Comparison of ENCODE assay signal across 15 cellular contexts in genomic region chr7:142477079-142477651, GRCh38.
DNase-seq lines count a peak whose midpoint lies in the region; ATAC-seq, FAIRE-seq and TF ChIP-seq lines count a peak whose summit lies in the region.
"Had no signal": no experiment of that assay in that cellular context is flagged by ENCODE, and none has a peak within 500 bp of the region (broad histone marks: within the 10 kb centered on the region; RNA-seq: fewer than 3 reads in every experiment).

No MANE protein-coding gene starts in this region.

- H3K36me3 Mint-ChIP-seq in CD8-positive, alpha-beta memory T cell: peaks cover 0 to 1% (median 0%) of the 10 kb centered on the region in 3 donors
- no peaks in the 10 kb centered on the region for H3K36me3 Mint-ChIP-seq in T-helper 2 cell treated with Interferon-gamma antibody and Interleukin-4, amounts not matched to agents 5 μg/mL and 100 μg/mL, for 36 hours (ENCODE audit: low read depth)

- peak overlapping the region; percentile 48 for H2AFZ ChIP-seq in ACC112 (ENCODE audit: low read length, unreplicated experiment)

- no peaks in the 10 kb centered on the region for H3K36me3 ChIP-seq in ACC112 (ENCODE audit: insufficient read depth, low read length)
- H3K36me3 ChIP-seq in CD8-positive, alpha-beta memory T cell (ENCODE audit: insufficient read depth, low read length): no peaks in the 10 kb centered on the region

- DNase-seq in CD8-positive, alpha-beta memory T cell: no peak
- no peak for DNase-seq in T-helper 2 cell treated with Interferon-gamma antibody and Interleukin-4, amounts not matched to agents 5 μg/mL and 100 μg/mL, for 36 hours (ENCODE audit: low spot score)
- DNase-seq in fibroblast of gingiva (ENCODE audit: low read depth) (peak; percentile 84), HTR-8/SVneo (ENCODE audit: insufficient read length, low spot score) (no peak), RCC 7860 (ENCODE audit: low spot score) (no peak), GM13976 (ENCODE audit: low spot score) (no peak)
- DNase-seq: COR-L47; NCI-H1105 treated with DMSO at 0.1 percent for 48 hours; NCI-H526; occipital lobe; stimulated activated CD4-positive, alpha-beta T cell treated with anti-CD3 and anti-CD28 coated beads, Interleukin-15, amount 100 ng/mL, for 24 hours had no signal

- in situ Hi-C loops in GM13976 (cut with MboI; ENCODE audit: low sequenced_read_pairs, unreplicated experiment): no loop called here

- peak overlapping the region; percentile 60 for H3K27ac ChIP-seq in ACC112 (ENCODE audit: low read depth, low read length)
- H3K27ac ChIP-seq in CD8-positive, alpha-beta memory T cell (ENCODE audit: low read depth, low read length): no peak overlapping the region
- H3K27ac ChIP-seq: VCaP had no signal

- peaks cover 0 to 1% of the 10 kb centered on the region in 2 donors for H3K27me3 Mint-ChIP-seq in CD8-positive, alpha-beta memory T cell
- no peaks in the 10 kb centered on the region for H3K27me3 Mint-ChIP-seq in T-helper 2 cell treated with Interferon-gamma antibody and Interleukin-4, amounts not matched to agents 5 μg/mL and 100 μg/mL, for 36 hours (ENCODE audit: low read depth)

- H3K4me1 Mint-ChIP-seq in CD8-positive, alpha-beta memory T cell: peaks cover 49 to 72% (median 58%) of the 10 kb centered on the region in 3 donors
- H3K4me1 Mint-ChIP-seq in T-helper 2 cell treated with Interferon-gamma antibody and Interleukin-4, amounts not matched to agents 5 μg/mL and 100 μg/mL, for 36 hours (ENCODE audit: low read depth): peaks cover 30% of the 10 kb centered on the region

- H3K79me2 ChIP-seq in ACC112 (ENCODE audit: control insufficient read depth, insufficient read depth, low read length, unreplicated experiment): no peaks in the 10 kb centered on the region

- FAIRE-seq in HTR-8/SVneo (lab: Jason Lieb, UNC) (no peak), RCC 7860 (lab: Jason Lieb, UNC) (no peak)

- H3K9me3 Mint-ChIP-seq in CD8-positive, alpha-beta memory T cell: no peaks in the 10 kb centered on the region
- no peaks in the 10 kb centered on the region for H3K9me3 Mint-ChIP-seq in T-helper 2 cell treated with Interferon-gamma antibody and Interleukin-4, amounts not matched to agents 5 μg/mL and 100 μg/mL, for 36 hours

- H3K4me3 Mint-ChIP-seq in CD8-positive, alpha-beta memory T cell: peak overlapping the region in 6 of 7 donors; percentile 20 to 78 (median 60)
- peak overlapping the region; percentile 76 for H3K4me3 Mint-ChIP-seq in T-helper 2 cell treated with Interferon-gamma antibody and Interleukin-4, amounts not matched to agents 5 μg/mL and 100 μg/mL, for 36 hours

- H3K27me3 ChIP-seq in ACC112 (ENCODE audit: insufficient read depth, low read length): no peaks in the 10 kb centered on the region
- H3K27me3 ChIP-seq in CD8-positive, alpha-beta memory T cell (ENCODE audit: insufficient read depth, low read length, poor library complexity, severe bottlenecking): no peaks in the 10 kb centered on the region

- CTCF ChIA-PET in CD8-positive, alpha-beta memory T cell (lab: Charles Lee): interaction anchor here (4.7 kb wide), 1 partner anchor 15 kb away, joined by 55 read pairs; no protein-coding TSS in a partner anchor

- peak overlapping the region; percentile 8 to 84 (median 78) for H3K27ac Mint-ChIP-seq in CD8-positive, alpha-beta memory T cell
- H3K27ac Mint-ChIP-seq in T-helper 2 cell treated with Interferon-gamma antibody and Interleukin-4, amounts not matched to agents 5 μg/mL and 100 μg/mL, for 36 hours: peak overlapping the region; percentile 74

- H3K4me1 ChIP-seq in ACC112 (ENCODE audit: control insufficient read depth, insufficient read depth, low read length, unreplicated experiment): peaks cover 28% of the 10 kb centered on the region
- peaks cover 64% of the 10 kb centered on the region for H3K4me1 ChIP-seq in CD8-positive, alpha-beta memory T cell (ENCODE audit: insufficient read depth, low read length)

- peak overlapping the region; percentile 61 for H3K4me3 ChIP-seq in ACC112 (ENCODE audit: low read depth, low read length)
- H3K4me3 ChIP-seq in CD8-positive, alpha-beta memory T cell (ENCODE audit: low read length): peak overlapping the region; percentile 47

- no peak for TF ChIP-seq CTCF in GM13976 (IDR thresholded peaks at IDR 0.05; ENCODE audit: borderline replicate concordance, control extremely low read depth, extremely low read depth, insufficient read depth, missing control alignments)

- ATAC-seq in activated CD4-positive, CD25-positive, alpha-beta regulatory T cell treated with anti-CD3 and anti-CD28 coated beads, Interleukin-2, amount 50 U/mL, for 24 hours: no peak
- ATAC-seq: Right ventricle myocardium inferior had no signal

- POLR2A ChIA-PET in CD8-positive, alpha-beta memory T cell (lab: Charles Lee): no interaction called here

- no peaks in the 10 kb centered on the region for H3K9me3 ChIP-seq in CD8-positive, alpha-beta memory T cell (ENCODE audit: low read length)
